In genomic region chr20:33311011-33311410, GRCh38 we compare ENCODE assay signal across 27 cellular contexts. TPM values are rescaled to one million over a fixed set of nuclear protein-coding genes. Genes with fewer than 3 reads are reported as not detected.
DNase-seq lines count a peak whose midpoint lies in the region; ATAC-seq, FAIRE-seq and TF ChIP-seq lines count a peak whose summit lies in the region.
"Had no signal": no experiment of that assay in that cellular context is flagged by ENCODE, and none has a peak within 500 bp of the region (broad histone marks: within the 10 kb centered on the region; RNA-seq: fewer than 3 reads in every experiment).

No MANE protein-coding gene starts in this region.

- in situ Hi-C loops in K562 (cut with MboI): no loop called here

- POLR2A ChIA-PET in K562 (lab: Yijun Ruan, JAX): interaction anchor here (0.6 kb wide), 1 partner anchor 32 kb away, joined by 3 read pairs; no protein-coding TSS in a partner anchor
- POLR2A ChIA-PET in naive thymus-derived CD8-positive, alpha-beta T cell (lab: Charles Lee): no interaction called here

- no peak for TF ChIP-seq CTCF in natural killer cell (IDR thresholded peaks at IDR 0.05)
- TF ChIP-seq CTCF in K562 (IDR thresholded peaks at IDR 0.05 in 2 of 3, conservative IDR thresholded peaks at IDR 0.05 in 1 of 3; ENCODE audit: insufficient read depth in 2 of 3, low read depth in 1 of 3, low read length in 3 of 3): no peak
- TF ChIP-seq CTCF in neural progenitor cell (IDR thresholded peaks at IDR 0.05): no peak

- no peak overlapping the region for H3K4me3 Mint-ChIP-seq in natural killer cell treated with Interleukin-12 subunit alpha and Interleukin-12 subunit beta and Interleukin-15 and Interleukin-18, amount 100 ng/mL, for 72 hours
- H3K4me3 Mint-ChIP-seq in natural killer cell (no peak overlapping the region), neural progenitor cell (no peak overlapping the region)
- H3K4me3 Mint-ChIP-seq in naive thymus-derived CD8-positive, alpha-beta T cell: no peak overlapping the region
- H3K4me3 Mint-ChIP-seq: CD14-positive monocyte; CD4-positive, alpha-beta memory T cell; CD4-positive, CD25-positive, alpha-beta regulatory T cell; CD8-positive, alpha-beta memory T cell had no signal

- TF ChIP-seq POLR2A in K562 (conservative IDR thresholded peaks at IDR 0.05): no peak

- H4K20me1 ChIP-seq in K562 (replicated peaks; ENCODE audit: control insufficient read depth, insufficient read depth, low read length) (peaks cover 11% of the 10 kb centered on the region; the same call in 1 of the 2 replicates), neural progenitor cell (ENCODE audit: low read depth) (no peaks in the 10 kb centered on the region)
- H4K20me1 ChIP-seq: BLaER1 had no signal

- no peak overlapping the region for H3K4me3 ChIP-seq in K562
- H3K4me3 ChIP-seq in neural progenitor cell: no peak overlapping the region
- H3K4me3 ChIP-seq: BLaER1 had no signal

- intact Hi-C loops in natural killer cell (cut with micrococcal nuclease) (no loop called here), K562 (cut with micrococcal nuclease) (no loop called here)

- no peak for TF ChIP-seq RAD21 in K562 (CRISPR knock-in tag; conservative IDR thresholded peaks at IDR 0.05 in 1 of 2, IDR thresholded peaks at IDR 0.05 in 1 of 2)

- peaks cover 16 to 37% of the 10 kb centered on the region in 2 experiments; a peak in 4 of 5 replicates for H3K27me3 ChIP-seq in K562 (ENCODE audit: control insufficient read depth in 2 of 2, insufficient read depth in 2 of 2, low read length in 2 of 2)
- H3K27me3 ChIP-seq in neural progenitor cell: no peaks in the 10 kb centered on the region
- H3K27me3 ChIP-seq: BE2C, BLaER1 had no signal

- DNase-seq in natural killer cell treated with Interleukin-12 subunit alpha and Interleukin-12 subunit beta and Interleukin-15 and Interleukin-18, amount 100 ng/mL, for 72 hours (ENCODE audit: low spot score): peak; percentile 25
- DNase-seq in natural killer cell (no peak), K562 (ENCODE audit: extremely low read depth in 1 of 4, low spot score in 3 of 4) (peak in 1 of 4 experiments; percentile 17), neural progenitor cell (ENCODE audit: low spot score) (no peak), GOT3 (lab: John Stamatoyannopoulos, UW) (no peak), NOMO-1 treated with dmso at 0.1 percent for 144 hours (lab: John Stamatoyannopoulos, UW; ENCODE audit: unreplicated experiment) (no peak)
- no peak for DNase-seq in naive thymus-derived CD8-positive, alpha-beta T cell
- DNase-seq: 8988T; ACHN; BE2C; C1 segment of cervical spinal cord; Caco-2; Calu3; CD4-positive, alpha-beta memory T cell; CD4-positive, CD25-positive, alpha-beta regulatory T cell; CD8-positive, alpha-beta memory T cell; DMS79 treated with DMSO at 0.1 percent for 48 hours; GF-D8 had no signal

- H3K27ac ChIP-seq in K562 (ENCODE audit: extremely low read depth, low read depth, low read length) (no peak overlapping the region), neural progenitor cell (no peak overlapping the region)
- H3K27ac ChIP-seq: BLaER1 had no signal

- no peak for ATAC-seq in natural killer cell treated with Interleukin-12 subunit alpha and Interleukin-12 subunit beta and Interleukin-15 and Interleukin-18, amount 100 ng/mL, for 72 hours
- ATAC-seq in natural killer cell (no peak), K562 (no peak; the same call in 2 of the 3 replicates)
- ATAC-seq in naive thymus-derived CD8-positive, alpha-beta T cell: no peak

- H2AFZ ChIP-seq in K562 (ENCODE audit: low read depth, low read length) (no peak overlapping the region), neural progenitor cell (replicated peaks) (no peak overlapping the region)

- no peaks in the 10 kb centered on the region for H3K36me3 Mint-ChIP-seq in natural killer cell treated with Interleukin-12 subunit alpha and Interleukin-12 subunit beta and Interleukin-15 and Interleukin-18, amount 100 ng/mL, for 72 hours
- no peaks in the 10 kb centered on the region for H3K36me3 Mint-ChIP-seq in natural killer cell
- no peaks in the 10 kb centered on the region for H3K36me3 Mint-ChIP-seq in neural progenitor cell
- H3K36me3 Mint-ChIP-seq in naive thymus-derived CD8-positive, alpha-beta T cell: no peaks in the 10 kb centered on the region
- H3K36me3 Mint-ChIP-seq: CD14-positive monocyte; CD4-positive, alpha-beta memory T cell; CD4-positive, CD25-positive, alpha-beta regulatory T cell; CD8-positive, alpha-beta memory T cell had no signal

- H3K4me2 ChIP-seq in K562 (ENCODE audit: insufficient read depth, low read length): no peak overlapping the region
- H3K4me2 ChIP-seq in neural progenitor cell: no peak overlapping the region
- H3K4me2 ChIP-seq: BLaER1 had no signal

- H3K4me1 Mint-ChIP-seq in natural killer cell treated with Interleukin-12 subunit alpha and Interleukin-12 subunit beta and Interleukin-15 and Interleukin-18, amount 100 ng/mL, for 72 hours (ENCODE audit: low read depth in 2 of 2): no peaks in the 10 kb centered on the region
- H3K4me1 Mint-ChIP-seq in natural killer cell: no peaks in the 10 kb centered on the region
- no peaks in the 10 kb centered on the region for H3K4me1 Mint-ChIP-seq in neural progenitor cell
- H3K4me1 Mint-ChIP-seq in naive thymus-derived CD8-positive, alpha-beta T cell: peaks cover 0 to 8% (median 1%) of the 10 kb centered on the region in 4 donors
- H3K4me1 Mint-ChIP-seq: CD14-positive monocyte; CD4-positive, CD25-positive, alpha-beta regulatory T cell; CD8-positive, alpha-beta memory T cell had no signal

- H3K9me3 Mint-ChIP-seq in natural killer cell treated with Interleukin-12 subunit alpha and Interleukin-12 subunit beta and Interleukin-15 and Interleukin-18, amount 100 ng/mL, for 72 hours: no peaks in the 10 kb centered on the region
- H3K9me3 Mint-ChIP-seq in natural killer cell: no peaks in the 10 kb centered on the region
- no peaks in the 10 kb centered on the region for H3K9me3 Mint-ChIP-seq in neural progenitor cell
- peaks cover 0 to 1% (median 0%) of the 10 kb centered on the region in 9 donors for H3K9me3 Mint-ChIP-seq in naive thymus-derived CD8-positive, alpha-beta T cell
- H3K9me3 Mint-ChIP-seq: CD4-positive, alpha-beta memory T cell; CD8-positive, alpha-beta memory T cell had no signal

- no peak overlapping the region for H3K27ac Mint-ChIP-seq in natural killer cell treated with Interleukin-12 subunit alpha and Interleukin-12 subunit beta and Interleukin-15 and Interleukin-18, amount 100 ng/mL, for 72 hours
- H3K27ac Mint-ChIP-seq in natural killer cell: no peak overlapping the region
- H3K27ac Mint-ChIP-seq in neural progenitor cell: peak overlapping the region; percentile 20
- H3K27ac Mint-ChIP-seq in naive thymus-derived CD8-positive, alpha-beta T cell: no peak overlapping the region
- H3K27ac Mint-ChIP-seq: CD4-positive, alpha-beta memory T cell; CD4-positive, CD25-positive, alpha-beta regulatory T cell; CD8-positive, alpha-beta memory T cell had no signal

- no peaks in the 10 kb centered on the region for H3K9me1 ChIP-seq in K562 (ENCODE audit: control insufficient read depth, insufficient read depth, low read length)

- WGBS in K562 (ENCODE audit: insufficient coverage, low coverage, missing lambda C conversion rate): 0% methylated on average over 8 of the region's 8 CpGs

- TF ChIP-seq EP300 in K562 (IDR thresholded peaks at IDR 0.05; ENCODE audit: low read length): no peak

- H3K9me3 ChIP-seq in K562 (replicated peaks; ENCODE audit: control insufficient read depth, insufficient read depth, low read depth, low read length) (no peaks in the 10 kb centered on the region; the same call in 1 of the 2 replicates), neural progenitor cell (ENCODE audit: low read depth) (no peaks in the 10 kb centered on the region)
- H3K9me3 ChIP-seq: BE2C, BLaER1, Caco-2 had no signal

- H3K79me2 ChIP-seq in K562 (ENCODE audit: control insufficient read depth, insufficient read depth, low read length) (no peaks in the 10 kb centered on the region), neural progenitor cell (ENCODE audit: low read depth) (no peaks in the 10 kb centered on the region)

- FAIRE-seq in K562 (lab: Jason Lieb, UNC): no peak
- FAIRE-seq: A204.1, D721Med, G401.6, GM12891, GM19239 had no signal

- no TSS peak for BruUV-seq in K562 (replicated peaks; lab: Mats Ljungman, UMichigan)

- CTCF ChIA-PET in K562 (lab: Yijun Ruan, JAX; ENCODE audit: low intra/inter-chr PET ratio): no interaction called here

- H3K9ac ChIP-seq in K562 (ENCODE audit: insufficient read depth in 1 of 2, low read depth in 2 of 2, low read length in 2 of 2): no peak overlapping the region
- H3K9ac ChIP-seq in neural progenitor cell: no peak overlapping the region
- H3K9ac ChIP-seq: BLaER1 had no signal

- no peaks in the 10 kb centered on the region for H3K36me3 ChIP-seq in K562 (ENCODE audit: control insufficient read depth, insufficient read depth, low read length)
- no peaks in the 10 kb centered on the region for H3K36me3 ChIP-seq in neural progenitor cell
- H3K36me3 ChIP-seq: BE2C, BLaER1 had no signal

- H3K4me1 ChIP-seq in K562 (replicated peaks in 1 of 2; ENCODE audit: control insufficient read depth in 2 of 2, insufficient read depth in 2 of 2, low read length in 2 of 2) (no peaks in the 10 kb centered on the region), neural progenitor cell (no peaks in the 10 kb centered on the region)
- H3K4me1 ChIP-seq: BE2C, Caco-2 had no signal

- H3K27me3 Mint-ChIP-seq in natural killer cell treated with Interleukin-12 subunit alpha and Interleukin-12 subunit beta and Interleukin-15 and Interleukin-18, amount 100 ng/mL, for 72 hours: no peaks in the 10 kb centered on the region
- H3K27me3 Mint-ChIP-seq in natural killer cell (ENCODE audit: low read depth in 2 of 2) (no peaks in the 10 kb centered on the region), neural progenitor cell (ENCODE audit: insufficient read depth, low read depth) (peaks cover 4% of the 10 kb centered on the region)
- H3K27me3 Mint-ChIP-seq in naive thymus-derived CD8-positive, alpha-beta T cell: peaks cover 0 to 9% (median 2%) of the 10 kb centered on the region in 5 donors
- H3K27me3 Mint-ChIP-seq: CD4-positive, CD25-positive, alpha-beta regulatory T cell had no signal

- H3F3A ChIP-seq in neural progenitor cell (ENCODE audit: low read depth): no peaks in the 10 kb centered on the region

RNA-seq across cellular contexts. Expression of gene BPIFB1, which starts 28.0 kb away (rescaled TPM):
- total RNA-seq in natural killer cell treated with Interleukin-12 subunit alpha and Interleukin-12 subunit beta and Interleukin-15 and Interleukin-18, amount 100 ng/mL, for 72 hours: not detected
- total RNA-seq in natural killer cell (not detected), K562 (2014; rRNA removed) (not detected in 2 replicates), K562 (2014; rRNA removed; fragmentation: Illumina TruSeq; extraction: Trizol) (not detected in 2 replicates), K562 (2015; rRNA removed; fragmentation: Illumina TruSeq; extraction: Trizol) (not detected in 2 replicates), K562 (2021) (0.11 TPM in 1 of 2 replicates, not detected in the other), neural progenitor cell (ENCODE audit: low replicate concordance) (not detected in 2 replicates)
- not detected in 2 replicates for total RNA-seq in K562 (2011; cell fraction: chromatin; rRNA removed; ENCODE audit: low replicate concordance)
- total RNA-seq in K562 (2011; cell fraction: nucleolus; rRNA removed): not detected in 2 replicates
- total RNA-seq in K562 (2011; cell fraction: nucleoplasm; rRNA removed): not detected in 2 replicates
- polyA plus RNA-seq in K562 (2011; rRNA removed) (not detected in 2 replicates), K562 (2014; fragmentation: Illumina TruSeq; extraction: Trizol) (not detected in 2 replicates), K562 (2014; fragmentation: Nextera tagmentation; extraction: Ambion mirVana) (not detected), K562 (2014; rRNA removed) (not detected in 2 replicates)
- polyA plus RNA-seq in K562 (2011; cell fraction: cytosol; rRNA removed): not detected in 2 replicates
- not detected in 2 replicates for polyA plus RNA-seq in K562 (2011; cell fraction: nucleus; rRNA removed)
- polyA plus RNA-seq in K562 (2012): not detected in 2 replicates
- polyA minus RNA-seq in K562 (2011; rRNA and poly(A)+ RNA removed): not detected in 2 replicates
- polyA minus RNA-seq in K562 (2011; cell fraction: cytosol; rRNA and poly(A)+ RNA removed): not detected in 2 replicates
- polyA minus RNA-seq in K562 (2011; cell fraction: nucleus; rRNA and poly(A)+ RNA removed): not detected in 2 replicates
- not detected for total RNA-seq in naive thymus-derived CD8-positive, alpha-beta T cell
- not detected for polyA plus RNA-seq in naive thymus-derived CD8-positive, alpha-beta T cell
- total RNA-seq: A673; Caco-2; CD4-positive, alpha-beta memory T cell; CD4-positive, CD25-positive, alpha-beta regulatory T cell; CD8-positive, alpha-beta memory T cell had no signal
- polyA plus RNA-seq: AG04450; CD14-positive monocyte; CD4-positive, alpha-beta memory T cell; CD4-positive, CD25-positive, alpha-beta regulatory T cell; CD8-positive, alpha-beta memory T cell had no signal
